In genomic region chr4:57064811-57065711, GRCh38 we compare ENCODE assay signal across 2 cellular contexts.
TF ChIP-seq lines count a peak whose summit lies in the region.

No MANE protein-coding gene starts in this region.

TF ChIP-seq in liver, 16 proteins besides CTCF, POLR2A, EP300 and RAD21:
- TF ChIP-seq ATF3 (IDR thresholded peaks at IDR 0.05) (no peak), HNF4A (conservative IDR thresholded peaks at IDR 0.05) (no peak), YY1 (IDR thresholded peaks at IDR 0.05) (peak; percentile 7), FOXA1 (IDR thresholded peaks at IDR 0.05) (no peak), JUND (IDR thresholded peaks at IDR 0.05) (peak; percentile 17 to 25), ZBTB33 (IDR thresholded peaks at IDR 0.05) (no peak), NR2F2 (IDR thresholded peaks at IDR 0.05) (peak; percentile 61), REST (IDR thresholded peaks at IDR 0.05) (peak; percentile 76), SP1 (IDR thresholded peaks at IDR 0.05) (peak; percentile 25), TAF1 (conservative IDR thresholded peaks at IDR 0.05) (no peak), HNF4G (IDR thresholded peaks at IDR 0.05) (no peak), MAX (IDR thresholded peaks at IDR 0.05) (no peak), EGR1 (IDR thresholded peaks at IDR 0.05; ENCODE audit: low read depth in 2 of 2) (no peak), GABPA (IDR thresholded peaks at IDR 0.05 in 1 of 2, conservative IDR thresholded peaks at IDR 0.05 in 1 of 2) (no peak), RXRA (IDR thresholded peaks at IDR 0.05) (no peak), FOXA2 (IDR thresholded peaks at IDR 0.05) (no peak)

TF ChIP-seq in HepG2, 621 proteins besides CTCF, POLR2A, EP300 and RAD21:
- no peak for TF ChIP-seq TIGD3 (CRISPR knock-in tag; IDR thresholded peaks at IDR 0.05; ENCODE audit: borderline replicate concordance)
- no peak for TF ChIP-seq ZNF781 (CRISPR knock-in tag; IDR thresholded peaks at IDR 0.05; ENCODE audit: borderline replicate concordance, not compliant biosample characterization)
- no peak for TF ChIP-seq ZNF33A (CRISPR knock-in tag; IDR thresholded peaks at IDR 0.05; ENCODE audit: borderline replicate concordance)
- TF ChIP-seq TCF7L2 (IDR thresholded peaks at IDR 0.05; ENCODE audit: low read depth, low read length), result no peak
- no peak for TF ChIP-seq ZNF598 (CRISPR knock-in tag; IDR thresholded peaks at IDR 0.05; ENCODE audit: borderline replicate concordance)
- no peak for TF ChIP-seq ZNF816 (CRISPR knock-in tag; IDR thresholded peaks at IDR 0.05; ENCODE audit: borderline replicate concordance)
- no peak for TF ChIP-seq SIN3A (IDR thresholded peaks at IDR 0.05; ENCODE audit: borderline replicate concordance, low read depth, low read length)
- no peak for TF ChIP-seq ZNF124 (CRISPR knock-in tag; IDR thresholded peaks at IDR 0.05)
- TF ChIP-seq ZNF407 (CRISPR knock-in tag; IDR thresholded peaks at IDR 0.05; ENCODE audit: not compliant biosample characterization), result no peak
- no peak for TF ChIP-seq ZBTB43 (CRISPR knock-in tag; conservative IDR thresholded peaks at IDR 0.05)
- TF ChIP-seq ZBTB34 (CRISPR knock-in tag; IDR thresholded peaks at IDR 0.05), result no peak
- no peak for TF ChIP-seq ZNF263 (CRISPR knock-in tag; IDR thresholded peaks at IDR 0.05)
- no peak for TF ChIP-seq NFE2 (CRISPR knock-in tag; IDR thresholded peaks at IDR 0.05)
